In the genomic region with DNA sequence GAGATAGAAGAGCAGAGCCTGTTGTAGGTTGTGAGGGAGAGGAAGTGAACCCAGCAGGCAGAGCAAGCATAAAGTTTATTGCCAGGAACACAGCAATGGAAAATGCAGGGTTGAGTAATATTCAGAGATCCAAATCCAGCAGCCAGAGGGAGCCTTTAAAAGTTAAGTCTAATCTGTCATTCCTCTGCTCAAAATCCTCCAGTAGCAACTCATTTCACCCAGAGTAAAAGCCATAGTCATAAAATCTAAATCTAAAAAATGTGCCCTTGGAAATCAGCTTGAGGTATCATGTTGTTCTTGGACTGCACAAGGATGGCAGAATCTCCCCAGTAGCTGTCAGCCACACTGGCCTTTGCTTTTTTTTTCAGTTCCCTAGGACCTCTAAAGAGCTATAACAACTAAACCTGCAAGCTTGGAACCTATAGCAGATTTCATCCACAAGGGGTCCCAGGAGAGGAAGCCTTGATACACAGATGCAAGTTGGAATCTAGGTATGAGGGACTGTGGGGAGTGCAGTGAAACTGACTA, we compare ENCODE assay signal across 1 cellular context.
A peak's percentile ranks its signal among the peaks of the same experiment; 100 is the strongest.
TF ChIP-seq lines count a peak whose summit lies in the region.

No MANE protein-coding gene starts in this region.

TF ChIP-seq in HepG2, 621 proteins besides CTCF, POLR2A, EP300 and RAD21 (continued from another document and continues in another):
- TF ChIP-seq, protein P1, sequence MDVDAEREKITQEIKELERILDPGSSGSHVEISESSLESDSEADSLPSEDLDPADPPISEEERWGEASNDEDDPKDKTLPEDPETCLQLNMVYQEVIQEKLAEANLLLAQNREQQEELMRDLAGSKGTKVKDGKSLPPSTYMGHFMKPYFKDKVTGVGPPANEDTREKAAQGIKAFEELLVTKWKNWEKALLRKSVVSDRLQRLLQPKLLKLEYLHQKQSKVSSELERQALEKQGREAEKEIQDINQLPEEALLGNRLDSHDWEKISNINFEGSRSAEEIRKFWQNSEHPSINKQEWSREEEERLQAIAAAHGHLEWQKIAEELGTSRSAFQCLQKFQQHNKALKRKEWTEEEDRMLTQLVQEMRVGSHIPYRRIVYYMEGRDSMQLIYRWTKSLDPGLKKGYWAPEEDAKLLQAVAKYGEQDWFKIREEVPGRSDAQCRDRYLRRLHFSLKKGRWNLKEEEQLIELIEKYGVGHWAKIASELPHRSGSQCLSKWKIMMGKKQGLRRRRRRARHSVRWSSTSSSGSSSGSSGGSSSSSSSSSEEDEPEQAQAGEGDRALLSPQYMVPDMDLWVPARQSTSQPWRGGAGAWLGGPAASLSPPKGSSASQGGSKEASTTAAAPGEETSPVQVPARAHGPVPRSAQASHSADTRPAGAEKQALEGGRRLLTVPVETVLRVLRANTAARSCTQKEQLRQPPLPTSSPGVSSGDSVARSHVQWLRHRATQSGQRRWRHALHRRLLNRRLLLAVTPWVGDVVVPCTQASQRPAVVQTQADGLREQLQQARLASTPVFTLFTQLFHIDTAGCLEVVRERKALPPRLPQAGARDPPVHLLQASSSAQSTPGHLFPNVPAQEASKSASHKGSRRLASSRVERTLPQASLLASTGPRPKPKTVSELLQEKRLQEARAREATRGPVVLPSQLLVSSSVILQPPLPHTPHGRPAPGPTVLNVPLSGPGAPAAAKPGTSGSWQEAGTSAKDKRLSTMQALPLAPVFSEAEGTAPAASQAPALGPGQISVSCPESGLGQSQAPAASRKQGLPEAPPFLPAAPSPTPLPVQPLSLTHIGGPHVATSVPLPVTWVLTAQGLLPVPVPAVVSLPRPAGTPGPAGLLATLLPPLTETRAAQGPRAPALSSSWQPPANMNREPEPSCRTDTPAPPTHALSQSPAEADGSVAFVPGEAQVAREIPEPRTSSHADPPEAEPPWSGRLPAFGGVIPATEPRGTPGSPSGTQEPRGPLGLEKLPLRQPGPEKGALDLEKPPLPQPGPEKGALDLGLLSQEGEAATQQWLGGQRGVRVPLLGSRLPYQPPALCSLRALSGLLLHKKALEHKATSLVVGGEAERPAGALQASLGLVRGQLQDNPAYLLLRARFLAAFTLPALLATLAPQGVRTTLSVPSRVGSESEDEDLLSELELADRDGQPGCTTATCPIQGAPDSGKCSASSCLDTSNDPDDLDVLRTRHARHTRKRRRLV (CRISPR knock-in tag; IDR thresholded peaks at IDR 0.05): no peak
- TF ChIP-seq GFI1 (CRISPR knock-in tag; IDR thresholded peaks at IDR 0.05; ENCODE audit: borderline replicate concordance): no peak
- no peak for TF ChIP-seq CBX5 (CRISPR knock-in tag; IDR thresholded peaks at IDR 0.05; ENCODE audit: borderline replicate concordance)
- no peak for TF ChIP-seq ZNF543 (CRISPR knock-in tag; IDR thresholded peaks at IDR 0.05)
- TF ChIP-seq SP2 (CRISPR knock-in tag; IDR thresholded peaks at IDR 0.05): no peak
- no peak for TF ChIP-seq NR2F2 (IDR thresholded peaks at IDR 0.05; ENCODE audit: borderline replicate concordance, low read depth)
- peak; percentile 95 for TF ChIP-seq TEAD3 (CRISPR knock-in tag; optimal IDR thresholded peaks at IDR 0.05; ENCODE audit: borderline replicate concordance)
- TF ChIP-seq MATR3 (CRISPR knock-in tag; IDR thresholded peaks at IDR 0.05): no peak
- TF ChIP-seq REXO4 (CRISPR knock-in tag; IDR thresholded peaks at IDR 0.05; ENCODE audit: borderline replicate concordance): no peak
- no peak for TF ChIP-seq RAD51 (IDR thresholded peaks at IDR 0.05; ENCODE audit: borderline replicate concordance)
- no peak for TF ChIP-seq NFATC3 (CRISPR knock-in tag; IDR thresholded peaks at IDR 0.05)
- no peak for TF ChIP-seq CENPX (CRISPR knock-in tag; IDR thresholded peaks at IDR 0.05)
- TF ChIP-seq, protein P2, sequence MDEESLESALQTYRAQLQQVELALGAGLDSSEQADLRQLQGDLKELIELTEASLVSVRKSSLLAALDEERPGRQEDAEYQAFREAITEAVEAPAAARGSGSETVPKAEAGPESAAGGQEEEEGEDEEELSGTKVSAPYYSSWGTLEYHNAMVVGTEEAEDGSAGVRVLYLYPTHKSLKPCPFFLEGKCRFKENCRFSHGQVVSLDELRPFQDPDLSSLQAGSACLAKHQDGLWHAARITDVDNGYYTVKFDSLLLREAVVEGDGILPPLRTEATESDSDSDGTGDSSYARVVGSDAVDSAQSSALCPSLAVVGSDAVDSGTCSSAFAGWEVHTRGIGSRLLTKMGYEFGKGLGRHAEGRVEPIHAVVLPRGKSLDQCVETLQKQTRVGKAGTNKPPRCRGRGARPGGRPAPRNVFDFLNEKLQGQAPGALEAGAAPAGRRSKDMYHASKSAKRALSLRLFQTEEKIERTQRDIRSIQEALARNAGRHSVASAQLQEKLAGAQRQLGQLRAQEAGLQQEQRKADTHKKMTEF (CRISPR knock-in tag; IDR thresholded peaks at IDR 0.05): 0 out of 2 replicates have a peak, but pooled peaks have one; percentile 20
- TF ChIP-seq ELF3 (CRISPR knock-in tag; IDR thresholded peaks at IDR 0.05): peak; percentile 52
- no peak for TF ChIP-seq ZNF816 (CRISPR knock-in tag; IDR thresholded peaks at IDR 0.05; ENCODE audit: borderline replicate concordance)
- TF ChIP-seq ZC3H4 (CRISPR knock-in tag; IDR thresholded peaks at IDR 0.05; ENCODE audit: borderline replicate concordance): no peak
- no peak for TF ChIP-seq HES4 (CRISPR knock-in tag; IDR thresholded peaks at IDR 0.05; ENCODE audit: borderline replicate concordance)
- no peak for TF ChIP-seq CAMTA2 (CRISPR knock-in tag; IDR thresholded peaks at IDR 0.05; ENCODE audit: borderline replicate concordance)
- peak; percentile 84 for TF ChIP-seq SMC3 (IDR thresholded peaks at IDR 0.05; ENCODE audit: low read length)
- no peak for TF ChIP-seq BRD4 (CRISPR knock-in tag; IDR thresholded peaks at IDR 0.05)
- TF ChIP-seq, protein P3, sequence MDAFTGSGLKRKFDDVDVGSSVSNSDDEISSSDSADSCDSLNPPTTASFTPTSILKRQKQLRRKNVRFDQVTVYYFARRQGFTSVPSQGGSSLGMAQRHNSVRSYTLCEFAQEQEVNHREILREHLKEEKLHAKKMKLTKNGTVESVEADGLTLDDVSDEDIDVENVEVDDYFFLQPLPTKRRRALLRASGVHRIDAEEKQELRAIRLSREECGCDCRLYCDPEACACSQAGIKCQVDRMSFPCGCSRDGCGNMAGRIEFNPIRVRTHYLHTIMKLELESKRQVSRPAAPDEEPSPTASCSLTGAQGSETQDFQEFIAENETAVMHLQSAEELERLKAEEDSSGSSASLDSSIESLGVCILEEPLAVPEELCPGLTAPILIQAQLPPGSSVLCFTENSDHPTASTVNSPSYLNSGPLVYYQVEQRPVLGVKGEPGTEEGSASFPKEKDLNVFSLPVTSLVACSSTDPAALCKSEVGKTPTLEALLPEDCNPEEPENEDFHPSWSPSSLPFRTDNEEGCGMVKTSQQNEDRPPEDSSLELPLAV (CRISPR knock-in tag; conservative IDR thresholded peaks at IDR 0.05; ENCODE audit: low read depth): no peak
- no peak for TF ChIP-seq ZNF343 (CRISPR knock-in tag; IDR thresholded peaks at IDR 0.05)
- TF ChIP-seq RBFOX2 (IDR thresholded peaks at IDR 0.05; ENCODE audit: low read depth, low read length): no peak
- TF ChIP-seq ZFP41 (CRISPR knock-in tag; IDR thresholded peaks at IDR 0.05; ENCODE audit: borderline replicate concordance): no peak
- TF ChIP-seq HNRNPK (IDR thresholded peaks at IDR 0.05; ENCODE audit: low read depth, low read length, poor library complexity, severe bottlenecking): no peak
- TF ChIP-seq ZNF773 (CRISPR knock-in tag; IDR thresholded peaks at IDR 0.05; ENCODE audit: borderline replicate concordance): no peak
- TF ChIP-seq, protein P4, sequence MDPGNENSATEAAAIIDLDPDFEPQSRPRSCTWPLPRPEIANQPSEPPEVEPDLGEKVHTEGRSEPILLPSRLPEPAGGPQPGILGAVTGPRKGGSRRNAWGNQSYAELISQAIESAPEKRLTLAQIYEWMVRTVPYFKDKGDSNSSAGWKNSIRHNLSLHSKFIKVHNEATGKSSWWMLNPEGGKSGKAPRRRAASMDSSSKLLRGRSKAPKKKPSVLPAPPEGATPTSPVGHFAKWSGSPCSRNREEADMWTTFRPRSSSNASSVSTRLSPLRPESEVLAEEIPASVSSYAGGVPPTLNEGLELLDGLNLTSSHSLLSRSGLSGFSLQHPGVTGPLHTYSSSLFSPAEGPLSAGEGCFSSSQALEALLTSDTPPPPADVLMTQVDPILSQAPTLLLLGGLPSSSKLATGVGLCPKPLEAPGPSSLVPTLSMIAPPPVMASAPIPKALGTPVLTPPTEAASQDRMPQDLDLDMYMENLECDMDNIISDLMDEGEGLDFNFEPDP (CRISPR knock-in tag; conservative IDR thresholded peaks at IDR 0.05): no peak
- no peak for TF ChIP-seq ATF7-NPFF (CRISPR knock-in tag; IDR thresholded peaks at IDR 0.05; ENCODE audit: low read depth)
- peak; percentile 44; the same call in 1 of the 2 replicates for TF ChIP-seq ERF (CRISPR knock-in tag; IDR thresholded peaks at IDR 0.05)
- TF ChIP-seq RBAK (CRISPR knock-in tag; IDR thresholded peaks at IDR 0.05): no peak
- TF ChIP-seq, protein P5, sequence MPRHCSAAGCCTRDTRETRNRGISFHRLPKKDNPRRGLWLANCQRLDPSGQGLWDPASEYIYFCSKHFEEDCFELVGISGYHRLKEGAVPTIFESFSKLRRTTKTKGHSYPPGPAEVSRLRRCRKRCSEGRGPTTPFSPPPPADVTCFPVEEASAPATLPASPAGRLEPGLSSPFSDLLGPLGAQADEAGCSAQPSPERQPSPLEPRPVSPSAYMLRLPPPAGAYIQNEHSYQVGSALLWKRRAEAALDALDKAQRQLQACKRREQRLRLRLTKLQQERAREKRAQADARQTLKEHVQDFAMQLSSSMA (CRISPR knock-in tag; IDR thresholded peaks at IDR 0.05): no peak
- TF ChIP-seq PPARG (CRISPR knock-in tag; conservative IDR thresholded peaks at IDR 0.05): 0 out of 2 replicates have a peak, but pooled peaks have one; percentile 29
- TF ChIP-seq ATF7 (IDR thresholded peaks at IDR 0.05): no peak
- TF ChIP-seq ATF7 (CRISPR knock-in tag; IDR thresholded peaks at IDR 0.05): no peak
- TF ChIP-seq SMAD3 (CRISPR knock-in tag; IDR thresholded peaks at IDR 0.05): peak; percentile 72; the same call in 1 of the 2 replicates
- TF ChIP-seq SMYD3 (CRISPR knock-in tag; IDR thresholded peaks at IDR 0.05): no peak
- TF ChIP-seq, protein P6, sequence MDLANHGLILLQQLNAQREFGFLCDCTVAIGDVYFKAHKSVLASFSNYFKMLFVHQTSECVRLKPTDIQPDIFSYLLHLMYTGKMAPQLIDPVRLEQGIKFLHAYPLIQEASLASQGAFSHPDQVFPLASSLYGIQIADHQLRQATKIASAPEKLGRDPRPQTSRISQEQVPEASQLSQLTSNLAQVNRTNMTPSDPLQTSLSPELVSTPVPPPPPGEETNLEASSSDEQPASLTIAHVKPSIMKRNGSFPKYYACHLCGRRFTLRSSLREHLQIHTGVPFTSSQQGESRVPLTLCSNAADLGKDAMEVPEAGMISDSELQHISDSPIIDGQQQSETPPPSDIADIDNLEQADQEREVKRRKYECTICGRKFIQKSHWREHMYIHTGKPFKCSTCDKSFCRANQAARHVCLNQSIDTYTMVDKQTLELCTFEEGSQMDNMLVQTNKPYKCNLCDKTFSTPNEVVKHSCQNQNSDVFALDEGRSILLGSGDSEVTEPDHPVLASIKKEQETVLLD (CRISPR knock-in tag; IDR thresholded peaks at IDR 0.05; ENCODE audit: low read depth): no peak
- no peak for TF ChIP-seq ZNF891 (CRISPR knock-in tag; IDR thresholded peaks at IDR 0.05)
- no peak for TF ChIP-seq ZNF430 (CRISPR knock-in tag; IDR thresholded peaks at IDR 0.05)
- TF ChIP-seq ZNF292 (CRISPR knock-in tag; IDR thresholded peaks at IDR 0.05; ENCODE audit: borderline replicate concordance, low read depth): peak; percentile 36; the same call in 1 of the 2 replicates
- no peak for TF ChIP-seq ZNF160 (CRISPR knock-in tag; IDR thresholded peaks at IDR 0.05)
- no peak for TF ChIP-seq SMAD1 (CRISPR knock-in tag; IDR thresholded peaks at IDR 0.05; ENCODE audit: borderline replicate concordance, low read depth)
- no peak for TF ChIP-seq CBX2 (IDR thresholded peaks at IDR 0.05; ENCODE audit: low read depth, low read length)
- TF ChIP-seq CBX2 (CRISPR knock-in tag; IDR thresholded peaks at IDR 0.05; ENCODE audit: low read depth): no peak
- TF ChIP-seq FOXO1 (CRISPR knock-in tag; IDR thresholded peaks at IDR 0.05): no peak
- TF ChIP-seq WIZ (CRISPR knock-in tag; IDR thresholded peaks at IDR 0.05): no peak
- TF ChIP-seq ZNF720 (CRISPR knock-in tag; IDR thresholded peaks at IDR 0.05): no peak
- TF ChIP-seq CEBPG (CRISPR knock-in tag; IDR thresholded peaks at IDR 0.05): no peak
- TF ChIP-seq, protein P7, sequence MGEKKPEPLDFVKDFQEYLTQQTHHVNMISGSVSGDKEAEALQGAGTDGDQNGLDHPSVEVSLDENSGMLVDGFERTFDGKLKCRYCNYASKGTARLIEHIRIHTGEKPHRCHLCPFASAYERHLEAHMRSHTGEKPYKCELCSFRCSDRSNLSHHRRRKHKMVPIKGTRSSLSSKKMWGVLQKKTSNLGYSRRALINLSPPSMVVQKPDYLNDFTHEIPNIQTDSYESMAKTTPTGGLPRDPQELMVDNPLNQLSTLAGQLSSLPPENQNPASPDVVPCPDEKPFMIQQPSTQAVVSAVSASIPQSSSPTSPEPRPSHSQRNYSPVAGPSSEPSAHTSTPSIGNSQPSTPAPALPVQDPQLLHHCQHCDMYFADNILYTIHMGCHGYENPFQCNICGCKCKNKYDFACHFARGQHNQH (CRISPR knock-in tag; IDR thresholded peaks at IDR 0.05): 0 out of 2 replicates have a peak, but pooled peaks have one; percentile 46
- TF ChIP-seq NFYB (CRISPR knock-in tag; IDR thresholded peaks at IDR 0.05): no peak
- TF ChIP-seq SP140L (CRISPR knock-in tag; IDR thresholded peaks at IDR 0.05; ENCODE audit: borderline replicate concordance): no peak
- TF ChIP-seq MEF2D (CRISPR knock-in tag; IDR thresholded peaks at IDR 0.05): no peak
- TF ChIP-seq ZNF570 (CRISPR knock-in tag; IDR thresholded peaks at IDR 0.05; ENCODE audit: borderline replicate concordance): no peak
- TF ChIP-seq ZBTB7A (CRISPR knock-in tag; IDR thresholded peaks at IDR 0.05): no peak
- TF ChIP-seq SATB2 (CRISPR knock-in tag; IDR thresholded peaks at IDR 0.05): no peak
- no peak for TF ChIP-seq NR2F1 (CRISPR knock-in tag; IDR thresholded peaks at IDR 0.05)
- TF ChIP-seq ZNF883 (CRISPR knock-in tag; IDR thresholded peaks at IDR 0.05; ENCODE audit: not compliant biosample characterization): no peak
- TF ChIP-seq, protein P8, sequence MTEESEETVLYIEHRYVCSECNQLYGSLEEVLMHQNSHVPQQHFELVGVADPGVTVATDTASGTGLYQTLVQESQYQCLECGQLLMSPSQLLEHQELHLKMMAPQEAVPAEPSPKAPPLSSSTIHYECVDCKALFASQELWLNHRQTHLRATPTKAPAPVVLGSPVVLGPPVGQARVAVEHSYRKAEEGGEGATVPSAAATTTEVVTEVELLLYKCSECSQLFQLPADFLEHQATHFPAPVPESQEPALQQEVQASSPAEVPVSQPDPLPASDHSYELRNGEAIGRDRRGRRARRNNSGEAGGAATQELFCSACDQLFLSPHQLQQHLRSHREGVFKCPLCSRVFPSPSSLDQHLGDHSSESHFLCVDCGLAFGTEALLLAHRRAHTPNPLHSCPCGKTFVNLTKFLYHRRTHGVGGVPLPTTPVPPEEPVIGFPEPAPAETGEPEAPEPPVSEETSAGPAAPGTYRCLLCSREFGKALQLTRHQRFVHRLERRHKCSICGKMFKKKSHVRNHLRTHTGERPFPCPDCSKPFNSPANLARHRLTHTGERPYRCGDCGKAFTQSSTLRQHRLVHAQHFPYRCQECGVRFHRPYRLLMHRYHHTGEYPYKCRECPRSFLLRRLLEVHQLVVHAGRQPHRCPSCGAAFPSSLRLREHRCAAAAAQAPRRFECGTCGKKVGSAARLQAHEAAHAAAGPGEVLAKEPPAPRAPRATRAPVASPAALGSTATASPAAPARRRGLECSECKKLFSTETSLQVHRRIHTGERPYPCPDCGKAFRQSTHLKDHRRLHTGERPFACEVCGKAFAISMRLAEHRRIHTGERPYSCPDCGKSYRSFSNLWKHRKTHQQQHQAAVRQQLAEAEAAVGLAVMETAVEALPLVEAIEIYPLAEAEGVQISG (CRISPR knock-in tag; IDR thresholded peaks at IDR 0.05): no peak
